Comparison of ENCODE assay signal across 8 cellular contexts in genomic region chr1:28926629-28927441, GRCh38. TPM values are rescaled to one million over a fixed set of nuclear protein-coding genes. Genes with fewer than 3 reads are reported as not detected.
A peak's percentile ranks its signal among the peaks of the same experiment; 100 is the strongest.
DNase-seq lines count a peak whose midpoint lies in the region; ATAC-seq and TF ChIP-seq lines count a peak whose summit lies in the region.

No MANE protein-coding gene starts in this region.

- H3K9me3 ChIP-seq in HUES6 (ENCODE audit: control insufficient read depth, insufficient read depth, low read depth, low read length) (no peaks in the 10 kb centered on the region), vagina (no peaks in the 10 kb centered on the region)

- H3K27me3 ChIP-seq in HUES6 (ENCODE audit: control insufficient read depth, insufficient read depth, low read length) (no peaks in the 10 kb centered on the region), vagina (no peaks in the 10 kb centered on the region)

- no peak for TF ChIP-seq CTCF in vagina (IDR thresholded peaks at IDR 0.05)

- H3K4me3 ChIP-seq in HUES6 (ENCODE audit: low read depth, low read length) (no peak overlapping the region), vagina (no peak overlapping the region)

- DNase-seq in activated CD4-positive, CD25-positive, alpha-beta regulatory T cell treated with anti-CD3 and anti-CD28 coated beads, Interleukin-2, amount 50 U/mL, for 16 hours (ENCODE audit: low read depth, low spot score), result peak; percentile 40
- no peak for DNase-seq in activated CD4-positive, CD25-positive, alpha-beta regulatory T cell treated with anti-CD3 and anti-CD28 coated beads, Interleukin-2, amount 50 U/mL, for 72 hours
- peak in 3 of 5 experiments; percentile 16 to 94 (median 78) for DNase-seq in T-helper 2 cell
- no peak for DNase-seq in left ventricle myocardium superior
- DNase-seq in vagina (ENCODE audit: extremely low spot score in 2 of 2), result no peak
- no peak for DNase-seq in HuH-7 (ENCODE audit: low spot score)

- H3K4me1 ChIP-seq in HUES6 (ENCODE audit: control insufficient read depth, insufficient read depth, low read length), result peaks cover 18% of the 10 kb centered on the region
- H3K4me1 ChIP-seq in vagina, result peaks cover 13% of the 10 kb centered on the region

- no peak for TF ChIP-seq POLR2A in vagina (IDR thresholded peaks at IDR 0.05)

- intact Hi-C loops in left ventricle myocardium superior (cut with micrococcal nuclease), result no loop called here
- intact Hi-C loops in vagina (cut with DNase I), result no loop called here

- peak overlapping the region; percentile 35; the same call in 1 of the 2 replicates for H3K27ac ChIP-seq in HUES6 (ENCODE audit: low read depth, low read length)
- H3K27ac ChIP-seq in vagina, result peak overlapping the region; percentile 63

- H3K36me3 ChIP-seq in HUES6 (ENCODE audit: control insufficient read depth, insufficient read depth, low read length) (no peaks in the 10 kb centered on the region), vagina (no peaks in the 10 kb centered on the region)

- ATAC-seq in GM21528 (IDR thresholded peaks at IDR 0.05; ENCODE audit: low FRiP score, unreplicated experiment) (peak; percentile 89), left ventricle myocardium superior (peak; percentile 60)

- H3K9ac ChIP-seq in HUES6 (ENCODE audit: low read length), result no peak overlapping the region

RNA-seq across cellular contexts. Expression of gene EPB41, which starts 12.5 kb away (rescaled TPM):
- 24.9 TPM for total RNA-seq in left ventricle myocardium superior
- total RNA-seq in vagina, result 39.8 TPM

Comparison
In these comparisons a context has a peak if more than half of its experiments do, and no peak if none do; other contexts are left out.
1. DNase-seq: peak in activated CD4-positive, CD25-positive, alpha-beta regulatory T cell treated with anti-CD3 and anti-CD28 coated beads, Interleukin-2, amount 50 U/mL, for 16 hours (single experiment) and T-helper 2 cell (3 of 5); none in activated CD4-positive, CD25-positive, alpha-beta regulatory T cell treated with anti-CD3 and anti-CD28 coated beads, Interleukin-2, amount 50 U/mL, for 72 hours (single experiment), left ventricle myocardium superior (single experiment), vagina (0 of 2) and HuH-7 (single experiment).